8 cellular contexts compared by ENCODE assay signal in genomic region chr4:13546855-13547562, GRCh38. TPM values are rescaled to one million over a fixed set of nuclear protein-coding genes. Genes with fewer than 3 reads are reported as not detected.
DNase-seq lines count a peak whose midpoint lies in the region; ATAC-seq, FAIRE-seq and TF ChIP-seq lines count a peak whose summit lies in the region.

No MANE protein-coding gene starts in this region.

- peaks cover 8% of the 10 kb centered on the region for H3K27me3 Mint-ChIP-seq in Caco-2 (ENCODE audit: insufficient read depth, unreplicated experiment)
- H3K27me3 Mint-ChIP-seq in naive thymus-derived CD8-positive, alpha-beta T cell = peaks cover 49 to 81% (median 67%) of the 10 kb centered on the region in 5 donors

- H3K9ac ChIP-seq in HUES48 (ENCODE audit: low read depth, low read length) = no peak overlapping the region

- peak in 1 of 2 experiments; percentile 19 for DNase-seq in Caco-2
- DNase-seq in bronchial epithelial cell (ENCODE audit: low read depth) = no peak
- no peak for DNase-seq in naive thymus-derived CD8-positive, alpha-beta T cell
- no peak for DNase-seq in RCC 7860 (ENCODE audit: low spot score)
- no peak for DNase-seq in NCI-H1417 treated with DMSO at 0.1 percent for 48 hours (lab: John Stamatoyannopoulos, UW)
- no peak for DNase-seq in tibial nerve (ENCODE audit: low spot score in 2 of 2)
- DNase-seq in superior temporal gyrus (ENCODE audit: extremely low spot score) = no peak

- POLR2A ChIA-PET in Caco-2 (lab: Charles Lee) = no interaction called here
- POLR2A ChIA-PET in naive thymus-derived CD8-positive, alpha-beta T cell (lab: Charles Lee) = no interaction called here

- no peaks in the 10 kb centered on the region for H3K4me1 Mint-ChIP-seq in Caco-2 (ENCODE audit: low read depth, unreplicated experiment)
- H3K4me1 Mint-ChIP-seq in naive thymus-derived CD8-positive, alpha-beta T cell = peaks cover 9 to 44% (median 40%) of the 10 kb centered on the region in 4 donors

- no peaks in the 10 kb centered on the region for H3K9me3 Mint-ChIP-seq in Caco-2 (ENCODE audit: unreplicated experiment)
- peaks cover 0 to 12% (median 6%) of the 10 kb centered on the region in 9 donors for H3K9me3 Mint-ChIP-seq in naive thymus-derived CD8-positive, alpha-beta T cell

- H3K4me1 ChIP-seq in Caco-2 (no peaks in the 10 kb centered on the region), HUES48 (ENCODE audit: control insufficient read depth, insufficient read depth, low read length) (peaks cover 10% of the 10 kb centered on the region), tibial nerve (peaks cover 0 to 60% (median 27%) of the 10 kb centered on the region in 4 donors)

- intact Hi-C loops in Caco-2 (cut with micrococcal nuclease; ENCODE audit: unreplicated experiment) = loop anchor here (5.0 to 10.0 kb wide), 4 partner anchors 142 to 420 kb away; no protein-coding TSS in a partner anchor

- 5 to 7% methylated on average over 47 to 53 of the region's 62 CpGs for WGBS in tibial nerve, 2 donors

- peak overlapping the region; percentile 80 for H3K4me3 Mint-ChIP-seq in Caco-2 (ENCODE audit: unreplicated experiment)
- H3K4me3 Mint-ChIP-seq in naive thymus-derived CD8-positive, alpha-beta T cell = peak overlapping the region; percentile 71 to 90 (median 84)

- H3K9me3 ChIP-seq in Caco-2 (no peaks in the 10 kb centered on the region), HUES48 (ENCODE audit: control insufficient read depth, insufficient read depth, low read length) (no peaks in the 10 kb centered on the region), tibial nerve (peaks cover 0 to 11% (median 0%) of the 10 kb centered on the region in 4 donors)

- H3K27me3 ChIP-seq in Caco-2 (replicated peaks; ENCODE audit: control insufficient read depth, insufficient read depth, low read length) (no peaks in the 10 kb centered on the region), HUES48 (ENCODE audit: control insufficient read depth, insufficient read depth, low read length) (peaks cover 89% of the 10 kb centered on the region), bronchial epithelial cell (ENCODE audit: control insufficient read depth, insufficient read depth, low read length) (peaks cover 33% of the 10 kb centered on the region), tibial nerve (peaks cover 9 to 92% of the 10 kb centered on the region in 2 donors)

- H3K4me3 ChIP-seq in Caco-2 (ENCODE audit: low read depth, low read length) (peak overlapping the region; percentile 60), HUES48 (ENCODE audit: low read depth, low read length) (peak overlapping the region; percentile 57), bronchial epithelial cell (ENCODE audit: low read depth, low read length) (peak overlapping the region; percentile 34), tibial nerve (peak overlapping the region in 2 of 4 donors; percentile 36 to 37)

- CTCF ChIA-PET in Caco-2 (lab: Charles Lee) = no interaction called here

- TF ChIP-seq POLR2A in tibial nerve (IDR thresholded peaks at IDR 0.05) = no peak

- BruUV-seq in Caco-2 (replicated peaks; lab: Mats Ljungman, UMichigan) = no TSS peak

- H3K27ac ChIP-seq in HUES48 (ENCODE audit: low read depth, low read length) = no peak overlapping the region
- H3K27ac ChIP-seq in tibial nerve = no peak overlapping the region

- TF ChIP-seq EP300 in tibial nerve (IDR thresholded peaks at IDR 0.05) = no peak

- ATAC-seq in naive thymus-derived CD8-positive, alpha-beta T cell = peak; percentile 5 to 9

- no peak overlapping the region for H3K27ac Mint-ChIP-seq in Caco-2 (ENCODE audit: unreplicated experiment)
- H3K27ac Mint-ChIP-seq in naive thymus-derived CD8-positive, alpha-beta T cell = peak overlapping the region in 2 of 10 donors; percentile 38 to 84

- TF ChIP-seq CTCF in Caco-2 (IDR thresholded peaks at IDR 0.05; ENCODE audit: insufficient read depth in 1 of 2, low read depth in 1 of 2, low read length in 1 of 2, severe bottlenecking in 1 of 2, unreplicated experiment in 1 of 2) = no peak
- TF ChIP-seq CTCF in bronchial epithelial cell (IDR thresholded peaks at IDR 0.05; ENCODE audit: insufficient read depth, low read length, severe bottlenecking) = no peak
- no peak for TF ChIP-seq CTCF in tibial nerve (IDR thresholded peaks at IDR 0.05)

- H3K36me3 Mint-ChIP-seq in Caco-2 (ENCODE audit: insufficient read depth, unreplicated experiment) = peaks cover 7% of the 10 kb centered on the region
- H3K36me3 Mint-ChIP-seq in naive thymus-derived CD8-positive, alpha-beta T cell = peaks cover 0 to 10% (median 8%) of the 10 kb centered on the region in 3 donors

- H3K36me3 ChIP-seq in Caco-2 (ENCODE audit: control insufficient read depth, insufficient read depth, low read length) = no peaks in the 10 kb centered on the region
- no peaks in the 10 kb centered on the region for H3K36me3 ChIP-seq in HUES48 (ENCODE audit: control insufficient read depth, insufficient read depth, low read length)
- no peaks in the 10 kb centered on the region for H3K36me3 ChIP-seq in bronchial epithelial cell (ENCODE audit: control insufficient read depth, insufficient read depth, low read length)
- no peaks in the 10 kb centered on the region for H3K36me3 ChIP-seq in tibial nerve

- no peak for FAIRE-seq in bronchial epithelial cell (lab: Jason Lieb, UNC)
- no peak for FAIRE-seq in RCC 7860 (lab: Jason Lieb, UNC)

RNA-seq across cellular contexts. Expression of gene NKX3-2, which starts 2.7 kb away (rescaled TPM):
- total RNA-seq in Caco-2 (2022) (1.7 and 2.4 TPM in 2 replicates), bronchial epithelial cell (under 0.01 TPM in 1 of 2 replicates, not detected in the other), tibial nerve (under 1 TPM in 3 of 4 donors, not detected in 1; 0.22 to 0.84 (median 0.30) TPM)
- total RNA-seq in naive thymus-derived CD8-positive, alpha-beta T cell = not detected
- polyA plus RNA-seq in naive thymus-derived CD8-positive, alpha-beta T cell = not detected
